Comparison of ENCODE assay signal across 8 cellular contexts in genomic region chr3:133575121-133575520, GRCh38. TPM values are rescaled to one million over a fixed set of nuclear protein-coding genes. Genes with fewer than 3 reads are reported as not detected.
DNase-seq lines count a peak whose midpoint lies in the region; ATAC-seq and TF ChIP-seq lines count a peak whose summit lies in the region.

No MANE protein-coding gene starts in this region.

- peak overlapping the region; percentile 88 for H3K4me3 Mint-ChIP-seq in activated naive CD4-positive, alpha-beta T cell treated with anti-CD3 and anti-CD28 coated beads, Interleukin-2, amount 10 ng/mL, durations not matched to agents 7 days and 5 days
- peak overlapping the region; percentile 90 to 96 (median 94) for H3K4me3 Mint-ChIP-seq in brain

- peak overlapping the region; percentile 96 to 100 (median 99) for H3K27ac ChIP-seq in transverse colon

- no peak for ATAC-seq in HG02970 (IDR thresholded peaks at IDR 0.05; ENCODE audit: low FRiP score, unreplicated experiment)

- H3K4me1 ChIP-seq in transverse colon, result peaks cover 15 to 59% (median 37%) of the 10 kb centered on the region in 4 donors

- H3K27me3 ChIP-seq in transverse colon, result no peaks in the 10 kb centered on the region

- intact Hi-C loops in transverse colon (cut with DNase I; ENCODE audit: low total_unique reads), result no loop called here

- CTCF ChIA-PET in activated naive CD4-positive, alpha-beta T cell treated with anti-CD3 and anti-CD28 coated beads, Interleukin-2, amount 10 ng/mL, durations not matched to agents 7 days and 5 days (lab: Charles Lee), result interaction anchor here (0.8 to 7.1 kb wide), 7 partner anchors 9 to 849 kb away, joined by 3 to 84 read pairs (median 5); no protein-coding TSS in a partner anchor

- in situ Hi-C loops in transverse colon (cut with MboI; ENCODE audit: low pct_ligation_motif_present in 1 of 4, low pct_unique_long_range_greater_than_20kb in 1 of 4, low sequenced_read_pairs in 3 of 4), result loop anchor here in 2 of 4 donors (10.0 to 25.0 kb wide), 3 partner anchors 110 to 888 kb away; no protein-coding TSS in a partner anchor

- peak overlapping the region; percentile 96 for H3K27ac Mint-ChIP-seq in activated naive CD4-positive, alpha-beta T cell treated with anti-CD3 and anti-CD28 coated beads, Interleukin-2, amount 10 ng/mL, durations not matched to agents 7 days and 5 days
- H3K27ac Mint-ChIP-seq in brain, result peak overlapping the region; percentile 12 to 96 (median 95)

- H3K36me3 Mint-ChIP-seq in activated naive CD4-positive, alpha-beta T cell treated with anti-CD3 and anti-CD28 coated beads, Interleukin-2, amount 10 ng/mL, durations not matched to agents 7 days and 5 days, result peaks cover 52% of the 10 kb centered on the region
- peaks cover 50% of the 10 kb centered on the region for H3K36me3 Mint-ChIP-seq in brain

- H3K9me3 ChIP-seq in transverse colon, result no peaks in the 10 kb centered on the region

- TF ChIP-seq POLR2A in transverse colon (IDR thresholded peaks at IDR 0.05), result no peak

- peaks cover 0 to 20% (median 7%) of the 10 kb centered on the region in 4 donors for H3K36me3 ChIP-seq in transverse colon

- no peak for DNase-seq in activated naive CD4-positive, alpha-beta T cell treated with anti-CD3 and anti-CD28 coated beads, Interleukin-2, amount 10 ng/mL, durations not matched to agents 7 days and 5 days
- no peak for DNase-seq in activated naive CD4-positive, alpha-beta T cell treated with Interleukin-2 at 50 U/mL for 16 hours
- DNase-seq in lung microvascular endothelial cell (ENCODE audit: low read depth in 2 of 2) (peak; percentile 21 to 30), transverse colon (no peak), foreskin melanocyte (no peak), NCI-H526 (lab: John Stamatoyannopoulos, UW) (no peak)

- H3K4me1 Mint-ChIP-seq in activated naive CD4-positive, alpha-beta T cell treated with anti-CD3 and anti-CD28 coated beads, Interleukin-2, amount 10 ng/mL, durations not matched to agents 7 days and 5 days, result peaks cover 64% of the 10 kb centered on the region
- peaks cover 70% of the 10 kb centered on the region for H3K4me1 Mint-ChIP-seq in brain

- TF ChIP-seq EP300 in transverse colon (IDR thresholded peaks at IDR 0.05; ENCODE audit: low read depth), result no peak

- TF ChIP-seq CTCF in brain (conservative IDR thresholded peaks at IDR 0.05), result no peak
- TF ChIP-seq CTCF in transverse colon (IDR thresholded peaks at IDR 0.05), result no peak

- H3K9me3 Mint-ChIP-seq in activated naive CD4-positive, alpha-beta T cell treated with anti-CD3 and anti-CD28 coated beads, Interleukin-2, amount 10 ng/mL, durations not matched to agents 7 days and 5 days, result no peaks in the 10 kb centered on the region
- peaks cover 0 to 5% (median 0%) of the 10 kb centered on the region in 5 experiments for H3K9me3 Mint-ChIP-seq in brain

- H3K27me3 Mint-ChIP-seq in activated naive CD4-positive, alpha-beta T cell treated with anti-CD3 and anti-CD28 coated beads, Interleukin-2, amount 10 ng/mL, durations not matched to agents 7 days and 5 days, result no peaks in the 10 kb centered on the region
- peaks cover 3% of the 10 kb centered on the region for H3K27me3 Mint-ChIP-seq in brain

- 32 to 53% methylated on average over 3 of the region's 3 CpGs for WGBS in transverse colon (ENCODE audit: low coverage in 1 of 2), 2 donors

- H3K4me3 ChIP-seq in transverse colon, result peak overlapping the region; percentile 84 to 94 (median 92)

RNA-seq across cellular contexts. Expression of gene CDV3, which starts 1.6 kb away (rescaled TPM):
- polyA plus RNA-seq in brain (ENCODE audit: insufficient read depth, low read depth, low replicate concordance), result 61.4 TPM
- total RNA-seq in lung microvascular endothelial cell (141 and 168 TPM in 2 replicates), transverse colon (10 to 100 TPM; 46.8 to 84.9 (median 78.8) TPM)

Comparison
In these comparisons a context has a peak if more than half of its experiments do, and no peak if none do; other contexts are left out.
1. DNase-seq: peak in lung microvascular endothelial cell (2 of 2); none in activated naive CD4-positive, alpha-beta T cell treated with anti-CD3 and anti-CD28 coated beads, Interleukin-2, amount 10 ng/mL, durations not matched to agents 7 days and 5 days (single experiment), activated naive CD4-positive, alpha-beta T cell treated with Interleukin-2 at 50 U/mL for 16 hours (single experiment), transverse colon (single experiment), foreskin melanocyte (single experiment) and NCI-H526 (0 of 2).